34 cellular contexts compared by ENCODE assay signal in the genomic region with DNA sequence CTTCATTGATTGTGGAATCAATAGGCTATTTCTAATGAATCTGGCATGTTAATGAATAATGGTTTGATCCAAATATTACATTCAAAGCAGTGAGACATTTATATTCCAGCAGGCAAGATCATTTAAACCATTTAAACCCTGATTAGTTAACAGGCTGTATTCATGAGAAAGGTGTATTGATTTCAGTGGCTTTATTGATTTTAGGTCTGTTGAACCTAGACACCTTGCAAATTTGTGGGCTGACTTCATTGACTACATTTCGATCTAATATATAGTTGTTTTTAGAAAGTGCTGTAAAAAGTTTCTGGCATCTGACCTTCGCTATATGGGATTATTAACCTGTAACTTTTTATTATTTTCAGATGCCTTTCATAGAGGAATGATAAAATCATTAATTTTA.
"Had no signal": no experiment of that assay in that cellular context is flagged by ENCODE, and none has a peak within 500 bp of the region (broad histone marks: within the 10 kb centered on the region; RNA-seq: fewer than 3 reads in every experiment).

No MANE protein-coding gene starts in this region.

- H3K4me2 ChIP-seq: KMS-11 had no signal

- DNase-seq: Karpas-422, Kasumi-1, MG63, MM.1S, MV-4-11, NCI-H1048, NCI-H1092, NCI-H1092 treated with DMSO at 0.1 percent for 48 hours, NCI-H1105, NCI-H1105 treated with DMSO at 0.1 percent for 48 hours, NCI-H1417, NCI-H1417 treated with DMSO at 0.1 percent for 48 hours, NCI-H1436, NCI-H1436 treated with DMSO at 0.1 percent for 48 hours, NCI-H146, NCI-H1694, NCI-H1694 treated with DMSO at 0.1 percent for 48 hours, NCI-H187, NCI-H187 treated with DMSO at 0.1 percent for 48 hours, NCI-H1930, NCI-H2029, NCI-H2029 treated with DMSO at 0.1 percent for 48 hours, NCI-H2081, NCI-H2081 treated with DMSO at 0.1 percent for 48 hours, NCI-H2107, NCI-H2171, NCI-H2171 treated with DMSO at 0.1 percent for 48 hours, NCI-H2227 treated with DMSO at 0.1 percent for 48 hours, NCI-H226, NCI-H345, NCI-H446, NCI-H446 treated with DMSO at 0.1 percent for 48 hours, NCI-H510A had no signal

- H3K36me3 ChIP-seq: MG63 had no signal

- H3K27ac ChIP-seq: KMS-11 had no signal

- H3K27me3 ChIP-seq: MG63 had no signal

- H3K9me3 ChIP-seq: MG63 had no signal

- H3K4me3 ChIP-seq: MG63 had no signal

- H3K9ac ChIP-seq: KMS-11 had no signal
